32 cellular contexts compared by ENCODE assay signal in the genomic region with DNA sequence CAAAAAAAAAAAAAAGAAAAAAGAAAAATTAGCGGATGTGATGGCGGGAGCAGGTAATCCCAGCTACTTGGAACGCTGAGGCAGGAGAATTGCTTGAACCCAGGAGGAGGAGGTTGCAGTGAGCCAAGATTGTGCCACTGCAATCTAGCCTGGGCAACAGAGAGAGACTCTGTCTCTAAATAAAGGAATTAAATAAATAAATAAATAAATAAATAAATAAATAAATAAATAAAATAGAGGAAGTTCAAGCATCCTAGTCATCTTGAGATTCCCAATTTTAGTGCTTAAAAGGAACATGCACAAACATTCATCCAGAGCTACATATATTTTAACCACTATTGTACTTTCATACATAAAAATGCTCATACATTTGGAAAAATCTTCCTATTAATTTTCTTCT.
"Had no signal": no experiment of that assay in that cellular context is flagged by ENCODE, and none has a peak within 500 bp of the region (broad histone marks: within the 10 kb centered on the region; RNA-seq: fewer than 3 reads in every experiment).

No MANE protein-coding gene starts in this region.

- FAIRE-seq: astrocyte, bronchial epithelial cell had no signal

- DNase-seq: activated effector memory CD4-positive, alpha-beta T cell treated with anti-CD3 and anti-CD28 coated beads, Interleukin-2, amount 50 U/mL, for 16 hours; activated effector memory CD4-positive, alpha-beta T cell treated with Interleukin-2 at 50 U/mL for 16 hours; activated gamma-delta T cell; activated gamma-delta T cell treated with Interleukin-2 at 50 U/mL for 16 hours; activated naive CD4-positive, alpha-beta T cell; activated naive CD4-positive, alpha-beta T cell treated with anti-CD3 and anti-CD28 coated beads for 36 hours; activated naive CD4-positive, alpha-beta T cell treated with anti-CD3 and anti-CD28 coated beads, Interleukin-2, amount 10 ng/mL, durations not matched to agents 7 days and 5 days; activated naive CD4-positive, alpha-beta T cell treated with anti-CD3 and anti-CD28 coated beads, Interleukin-2, amount 50 U/mL, for 16 hours; activated naive CD4-positive, alpha-beta T cell treated with Interleukin-2 at 50 U/mL for 16 hours; activated naive CD8-positive, alpha-beta T cell treated with anti-CD3 and anti-CD28 coated beads for 36 hours; activated naive CD8-positive, alpha-beta T cell treated with anti-CD3 and anti-CD28 coated beads, Interleukin-2, amount 10 ng/mL, durations not matched to agents 7 days and 5 days; activated naive CD8-positive, alpha-beta T cell treated with anti-CD3 and anti-CD28 coated beads, Interleukin-2, amount 50 U/mL, for 24 hours; activated T-cell treated with anti-CD3 and anti-CD28 coated beads, Interleukin-2, amount 50 U/mL, for 4 hours; activated T-cell treated with anti-CD3 and anti-CD28 coated beads, Interleukin-2, amount 50 U/mL, for 48 hours; activated T-cell treated with anti-CD3 and anti-CD28 coated beads, Interleukin-2, amount 50 U/mL, for 72 hours; adrenal gland; amniotic stem cell; amygdala; anterior cingulate cortex; aorta; body of pancreas; brain microvascular endothelial cell; caudate nucleus; central memory CD4-positive, alpha-beta T cell; cerebellar nuclear complex had no signal

- H3K4me3 ChIP-seq: adrenal gland, ascending aorta, body of pancreas, breast epithelium, cardiac muscle cell had no signal

- ATAC-seq: activated naive CD4-positive, alpha-beta T cell treated with anti-CD3 and anti-CD28 coated beads, Interleukin-2, amount 50 U/mL, for 72 hours; activated naive CD8-positive, alpha-beta T cell treated with anti-CD3 and anti-CD28 coated beads, Interleukin-2, amount 50 U/mL, for 24 hours; activated T-cell treated with anti-CD3 and anti-CD28 coated beads, Interleukin-2, amount 50 U/mL, for 4 hours; activated T-cell treated with anti-CD3 and anti-CD28 coated beads, Interleukin-2, amount 50 U/mL, for 72 hours; activated T-helper 17 cell treated with anti-CD3 and anti-CD28 coated beads, Interleukin-2, amount 50 U/mL, for 72 hours; body of pancreas had no signal

- H3K27me3 ChIP-seq: adrenal gland, ascending aorta, body of pancreas, brain microvascular endothelial cell, breast epithelium, cardiac muscle cell had no signal

- H3K4me1 ChIP-seq: adrenal gland, ascending aorta, body of pancreas, breast epithelium had no signal

- H3K36me3 ChIP-seq: adrenal gland, ascending aorta, brain microvascular endothelial cell, breast epithelium, cardiac muscle cell had no signal

- H3K27ac ChIP-seq: adrenal gland, ascending aorta, body of pancreas, brain microvascular endothelial cell, breast epithelium, cardiac muscle cell had no signal

- H3K9me3 ChIP-seq: adrenal gland, ascending aorta, body of pancreas, breast epithelium had no signal
